ENCODE assay signal across 17 cellular contexts in genomic region chr2:120785228-120785966, GRCh38. TPM values are rescaled to one million over a fixed set of nuclear protein-coding genes. Genes with fewer than 3 reads are reported as not detected.
"Had no signal": no experiment of that assay in that cellular context is flagged by ENCODE, and none has a peak within 500 bp of the region (broad histone marks: within the 10 kb centered on the region; RNA-seq: fewer than 3 reads in every experiment).

No MANE protein-coding gene starts in this region.

- DNase-seq: activated CD4-positive, alpha-beta T cell treated with anti-CD3 and anti-CD28 coated beads for 48 hours; activated CD8-positive, alpha-beta memory T cell treated with anti-CD3 and anti-CD28 coated beads, Interleukin-2, amount 50 U/mL, for 4 hours; activated CD8-positive, alpha-beta T cell treated with anti-CD3 and anti-CD28 coated beads for 36 hours; activated effector memory CD4-positive, alpha-beta T cell treated with anti-CD3 and anti-CD28 coated beads, Interleukin-2, amount 50 U/mL, for 16 hours; activated T-cell treated with anti-CD3 and anti-CD28 coated beads, Interleukin-2, amount 50 U/mL, for 48 hours; adrenal gland; colonic mucosa; esophagus squamous epithelium; glutamatergic neuron; mucosa of descending colon; naive thymus-derived CD4-positive, alpha-beta T cell; posterior cingulate gyrus; T-helper 17 cell; uterus had no signal

- H3K27me3 Mint-ChIP-seq: activated CD8-positive, alpha-beta T cell treated with anti-CD3 and anti-CD28 coated beads for 36 hours; activated naive CD4-positive, alpha-beta T cell treated with anti-CD3 and anti-CD28 coated beads, Interleukin-2, amount 50 U/mL, for 24 hours; naive thymus-derived CD4-positive, alpha-beta T cell had no signal

- H3K36me3 ChIP-seq: adrenal gland, colonic mucosa, esophagus squamous epithelium, uterus had no signal

- H3K9me3 Mint-ChIP-seq: activated CD8-positive, alpha-beta T cell treated with anti-CD3 and anti-CD28 coated beads for 36 hours; activated naive CD4-positive, alpha-beta T cell treated with anti-CD3 and anti-CD28 coated beads, Interleukin-2, amount 50 U/mL, for 24 hours; naive thymus-derived CD4-positive, alpha-beta T cell; stimulated activated effector memory CD8-positive, alpha-beta T cell treated with anti-CD3 and anti-CD28 coated beads, Interleukin-12 subunit alpha, Interleukin-12 subunit beta, amount 100 ng/mL, for 72 hours had no signal

- H3K27ac Mint-ChIP-seq: activated CD8-positive, alpha-beta T cell treated with anti-CD3 and anti-CD28 coated beads for 36 hours; activated naive CD4-positive, alpha-beta T cell treated with anti-CD3 and anti-CD28 coated beads, Interleukin-2, amount 50 U/mL, for 24 hours; naive thymus-derived CD4-positive, alpha-beta T cell; stimulated activated effector memory CD8-positive, alpha-beta T cell treated with anti-CD3 and anti-CD28 coated beads, Interleukin-12 subunit alpha, Interleukin-12 subunit beta, amount 100 ng/mL, for 72 hours; T-helper 17 cell had no signal

- H3K4me3 ChIP-seq: adrenal gland, colonic mucosa, esophagus squamous epithelium, mucosa of descending colon, uterus had no signal

- ATAC-seq: activated CD8-positive, alpha-beta T cell treated with anti-CD3 and anti-CD28 coated beads for 36 hours; mucosa of descending colon; naive thymus-derived CD4-positive, alpha-beta T cell; stimulated activated effector memory CD8-positive, alpha-beta T cell treated with anti-CD3 and anti-CD28 coated beads, Interleukin-12 subunit alpha, Interleukin-12 subunit beta, amount 100 ng/mL, for 72 hours; T-helper 17 cell had no signal

- H3K4me3 Mint-ChIP-seq: activated CD8-positive, alpha-beta T cell treated with anti-CD3 and anti-CD28 coated beads for 36 hours; activated naive CD4-positive, alpha-beta T cell treated with anti-CD3 and anti-CD28 coated beads, Interleukin-2, amount 50 U/mL, for 24 hours; naive thymus-derived CD4-positive, alpha-beta T cell; stimulated activated effector memory CD8-positive, alpha-beta T cell treated with anti-CD3 and anti-CD28 coated beads, Interleukin-12 subunit alpha, Interleukin-12 subunit beta, amount 100 ng/mL, for 72 hours; T-helper 17 cell had no signal

- H3K27me3 ChIP-seq: adrenal gland, colonic mucosa, uterus had no signal

- H3K36me3 Mint-ChIP-seq: activated naive CD4-positive, alpha-beta T cell treated with anti-CD3 and anti-CD28 coated beads, Interleukin-2, amount 50 U/mL, for 24 hours; naive thymus-derived CD4-positive, alpha-beta T cell; stimulated activated effector memory CD8-positive, alpha-beta T cell treated with anti-CD3 and anti-CD28 coated beads, Interleukin-12 subunit alpha, Interleukin-12 subunit beta, amount 100 ng/mL, for 72 hours had no signal

- H3K27ac ChIP-seq: adrenal gland, colonic mucosa, uterus had no signal

- H3K9me3 ChIP-seq: adrenal gland, colonic mucosa, esophagus squamous epithelium, mucosa of descending colon, uterus had no signal

- H3K4me1 ChIP-seq: colonic mucosa, uterus had no signal

RNA-seq across cellular contexts. Expression of gene GLI2, which starts 49.7 kb away (rescaled TPM):
- total RNA-seq: activated CD8-positive, alpha-beta T cell treated with anti-CD3 and anti-CD28 coated beads for 36 hours; lung microvascular endothelial cell; T-helper 17 cell had no signal
- polyA plus RNA-seq: naive thymus-derived CD4-positive, alpha-beta T cell had no signal
